ENCODE assay signal across 15 cellular contexts in the genomic region with DNA sequence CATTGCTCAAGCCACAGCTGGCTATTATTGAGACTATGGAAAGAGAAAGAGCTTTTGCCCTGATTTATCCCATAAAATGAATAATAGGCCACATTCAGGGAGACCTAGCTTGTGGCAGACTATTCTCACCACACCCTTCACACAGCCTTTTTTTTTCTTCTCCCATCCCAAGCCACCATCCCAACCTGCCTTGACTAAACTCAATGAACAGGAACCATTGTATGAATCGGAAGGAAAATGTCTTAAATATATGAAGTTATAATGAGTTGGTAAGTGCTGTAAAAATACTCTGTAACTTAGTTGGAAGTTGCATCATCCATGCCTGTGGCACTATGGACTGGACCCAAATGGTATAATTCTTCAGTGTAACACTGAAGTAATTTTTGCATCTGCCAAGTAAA.
DNase-seq lines count a peak whose midpoint lies in the region; ATAC-seq, FAIRE-seq and TF ChIP-seq lines count a peak whose summit lies in the region.
"Had no signal": no experiment of that assay in that cellular context is flagged by ENCODE, and none has a peak within 500 bp of the region (broad histone marks: within the 10 kb centered on the region; RNA-seq: fewer than 3 reads in every experiment).

No MANE protein-coding gene starts in this region.

- no peaks in the 10 kb centered on the region for H3K27me3 Mint-ChIP-seq in activated CD4-positive, alpha-beta T cell treated with anti-CD3 and anti-CD28 coated beads for 36 hours
- no peaks in the 10 kb centered on the region for H3K27me3 Mint-ChIP-seq in astrocyte (ENCODE audit: low read depth, unreplicated experiment)

- H3K79me2 ChIP-seq in astrocyte (ENCODE audit: insufficient read depth, low read length) (no peaks in the 10 kb centered on the region), keratinocyte (ENCODE audit: control insufficient read depth, insufficient read depth, low read length) (no peaks in the 10 kb centered on the region)

- peaks cover 2% of the 10 kb centered on the region for H3K4me1 Mint-ChIP-seq in activated CD4-positive, alpha-beta T cell treated with anti-CD3 and anti-CD28 coated beads for 36 hours
- peaks cover 12% of the 10 kb centered on the region for H3K4me1 Mint-ChIP-seq in astrocyte (ENCODE audit: low read depth, unreplicated experiment)

- no peak for TF ChIP-seq CTCF in astrocyte (IDR thresholded peaks at IDR 0.05; ENCODE audit: insufficient read depth, low read depth, low read length)
- TF ChIP-seq CTCF in keratinocyte (optimal IDR thresholded peaks at IDR 0.05 in 1 of 3, IDR thresholded peaks at IDR 0.05 in 1 of 3, conservative IDR thresholded peaks at IDR 0.05 in 1 of 3; ENCODE audit: extremely low read depth in 1 of 3, insufficient read depth in 2 of 3, low read length in 3 of 3) = no peak
- TF ChIP-seq CTCF in transverse colon (IDR thresholded peaks at IDR 0.05) = no peak

- H3K36me3 ChIP-seq in astrocyte (ENCODE audit: insufficient read depth, low read length) (no peaks in the 10 kb centered on the region), keratinocyte (ENCODE audit: control insufficient read depth in 2 of 2, extremely low read depth in 1 of 2, insufficient read depth in 2 of 2, low read length in 2 of 2) (no peaks in the 10 kb centered on the region), transverse colon (no peaks in the 10 kb centered on the region)

- no peak for TF ChIP-seq POLR2A in transverse colon (IDR thresholded peaks at IDR 0.05)

- H4K20me1 ChIP-seq in astrocyte (ENCODE audit: insufficient read depth, low read length) = no peaks in the 10 kb centered on the region
- H4K20me1 ChIP-seq in keratinocyte (ENCODE audit: control insufficient read depth, extremely low read depth, insufficient read depth, low read length) = no peaks in the 10 kb centered on the region

- H3K4me2 ChIP-seq in astrocyte (ENCODE audit: low read length) (no peak overlapping the region), keratinocyte (ENCODE audit: control insufficient read depth, extremely low read depth, insufficient read depth, low read depth, low read length) (peak overlapping the region; percentile 69)

- H3K9me3 ChIP-seq in astrocyte (ENCODE audit: insufficient read depth, low read depth, low read length) (no peaks in the 10 kb centered on the region), keratinocyte (ENCODE audit: control insufficient read depth, low read depth, low read length) (no peaks in the 10 kb centered on the region), transverse colon (no peaks in the 10 kb centered on the region)

- H3K27me3 ChIP-seq in astrocyte (ENCODE audit: insufficient read depth, low read length) (no peaks in the 10 kb centered on the region), keratinocyte (ENCODE audit: control insufficient read depth, extremely low read depth, insufficient read depth, low read length) (no peaks in the 10 kb centered on the region), transverse colon (no peaks in the 10 kb centered on the region)

- intact Hi-C loops in activated CD4-positive, alpha-beta T cell treated with anti-CD3 and anti-CD28 coated beads for 36 hours (cut with DNase I, micrococcal nuclease) = no loop called here
- intact Hi-C loops in transverse colon (cut with DNase I; ENCODE audit: low total_unique reads) = no loop called here

- ATAC-seq in activated CD4-positive, alpha-beta T cell treated with anti-CD3 and anti-CD28 coated beads for 36 hours = no peak
- ATAC-seq in GM21528 (IDR thresholded peaks at IDR 0.05; ENCODE audit: low FRiP score, unreplicated experiment) (no peak), HG03196 (IDR thresholded peaks at IDR 0.05; ENCODE audit: unreplicated experiment) (no peak)

- no peak overlapping the region for H3K4me3 Mint-ChIP-seq in activated CD4-positive, alpha-beta T cell treated with anti-CD3 and anti-CD28 coated beads for 36 hours
- H3K4me3 Mint-ChIP-seq in astrocyte (ENCODE audit: unreplicated experiment) = no peak overlapping the region

- peaks cover 9% of the 10 kb centered on the region for H3K9me3 Mint-ChIP-seq in activated CD4-positive, alpha-beta T cell treated with anti-CD3 and anti-CD28 coated beads for 36 hours (ENCODE audit: low read depth)
- peaks cover 6% of the 10 kb centered on the region for H3K9me3 Mint-ChIP-seq in astrocyte (ENCODE audit: unreplicated experiment)

- DNase-seq in activated CD4-positive, alpha-beta T cell treated with anti-CD3 and anti-CD28 coated beads for 36 hours = no peak
- no peak for DNase-seq in activated CD4-positive, alpha-beta T cell treated with anti-CD3 and anti-CD28 coated beads for 4 hours
- DNase-seq in astrocyte (ENCODE audit: low read depth) (no peak), keratinocyte (ENCODE audit: low read depth, low spot score) (no peak), transverse colon (no peak), DMS114 treated with DMSO at 0.1 percent for 48 hours (lab: John Stamatoyannopoulos, UW; ENCODE audit: unreplicated experiment) (no peak)
- DNase-seq: 8988T; amygdala; DMS153; effector CD4-positive, alpha-beta T cell; NCI-H146; NCI-H69; SIG-M5 had no signal

- H3K4me1 ChIP-seq in astrocyte (ENCODE audit: insufficient read depth, low read length) (no peaks in the 10 kb centered on the region), keratinocyte (ENCODE audit: control insufficient read depth, extremely low read depth, insufficient read depth, low read length) (peaks cover 19% of the 10 kb centered on the region), transverse colon (peaks cover 7 to 31% (median 17%) of the 10 kb centered on the region in 4 donors)

- in situ Hi-C loops in transverse colon (cut with MboI; ENCODE audit: low pct_ligation_motif_present in 1 of 4, low pct_unique_long_range_greater_than_20kb in 1 of 4, low sequenced_read_pairs in 3 of 4) = no loop called here

- no peak overlapping the region for H3K4me3 ChIP-seq in astrocyte (ENCODE audit: insufficient read depth, low read depth, low read length)
- H3K4me3 ChIP-seq in keratinocyte (ENCODE audit: control insufficient read depth in 2 of 3, extremely low read depth in 1 of 3, insufficient read depth in 2 of 3, low read depth in 1 of 3, low read length in 3 of 3) = peak overlapping the region in 1 of 3 experiments; percentile 25
- no peak overlapping the region for H3K4me3 ChIP-seq in transverse colon

- 70 to 88% methylated on average over 1 of the region's 1 CpG for WGBS in transverse colon (ENCODE audit: low coverage in 1 of 2), 2 donors

- H3K9ac ChIP-seq in astrocyte (ENCODE audit: low read length) (no peak overlapping the region), keratinocyte (ENCODE audit: control insufficient read depth, extremely low read depth, insufficient read depth, low read length) (peak overlapping the region; percentile 22)

- no peak for TF ChIP-seq EP300 in transverse colon (IDR thresholded peaks at IDR 0.05; ENCODE audit: low read depth)

- no peak overlapping the region for H3K27ac ChIP-seq in astrocyte (ENCODE audit: low read depth, low read length)
- peak overlapping the region; percentile 70 for H3K27ac ChIP-seq in keratinocyte (ENCODE audit: control insufficient read depth, insufficient read depth, low read length)
- H3K27ac ChIP-seq in transverse colon = peak overlapping the region in 3 of 4 donors; percentile 43 to 83 (median 66)

- peak overlapping the region; percentile 3 for H3K27ac Mint-ChIP-seq in activated CD4-positive, alpha-beta T cell treated with anti-CD3 and anti-CD28 coated beads for 36 hours
- peak overlapping the region; percentile 82 for H3K27ac Mint-ChIP-seq in astrocyte (ENCODE audit: unreplicated experiment)

- H3K9me1 ChIP-seq in keratinocyte (ENCODE audit: control insufficient read depth, extremely low read depth, insufficient read depth, low read length) = no peaks in the 10 kb centered on the region

- dilution Hi-C loops in keratinocyte (cut with MboI; ENCODE audit: extremely low pct_ligation_motif_present, low sequenced_read_pairs) = no loop called here

- POLR2A ChIA-PET in activated CD4-positive, alpha-beta T cell treated with anti-CD3 and anti-CD28 coated beads for 36 hours (lab: Charles Lee) = no interaction called here

- H3K36me3 Mint-ChIP-seq in activated CD4-positive, alpha-beta T cell treated with anti-CD3 and anti-CD28 coated beads for 36 hours (ENCODE audit: low read depth) = peaks cover 4% of the 10 kb centered on the region
- peaks cover 3% of the 10 kb centered on the region for H3K36me3 Mint-ChIP-seq in astrocyte (ENCODE audit: low read depth, unreplicated experiment)

- FAIRE-seq in astrocyte (lab: Jason Lieb, UNC) (no peak), keratinocyte (lab: Jason Lieb, UNC) (no peak)

- CTCF ChIA-PET in activated CD4-positive, alpha-beta T cell treated with anti-CD3 and anti-CD28 coated beads for 36 hours (lab: Charles Lee) = no interaction called here

- H2AFZ ChIP-seq in astrocyte (ENCODE audit: low read depth, low read length) = no peak overlapping the region
- H2AFZ ChIP-seq in keratinocyte (ENCODE audit: control insufficient read depth, low read length) = peak overlapping the region; percentile 87
